Comparison of ENCODE assay signal across 28 cellular contexts in genomic region chr12:54641554-54641953, GRCh38. TPM values are rescaled to one million over a fixed set of nuclear protein-coding genes. Genes with fewer than 3 reads are reported as not detected.
"Had no signal": no experiment of that assay in that cellular context is flagged by ENCODE, and none has a peak within 500 bp of the region (broad histone marks: within the 10 kb centered on the region; RNA-seq: fewer than 3 reads in every experiment).

No MANE protein-coding gene starts in this region.

- H3K36me3 ChIP-seq: brain microvascular endothelial cell, heart right ventricle, lower lobe of right lung, tibial artery, WERI-Rb-1 had no signal

- H3K4me1 ChIP-seq: heart right ventricle, lower lobe of right lung, parathyroid adenoma, tibial artery had no signal

- H3K27me3 ChIP-seq: brain microvascular endothelial cell had no signal

- H3K4me3 ChIP-seq: heart right ventricle, lower lobe of right lung, mucosa of descending colon, tibial artery had no signal

- DNase-seq: activated CD4-positive, alpha-beta T cell treated with anti-CD3 and anti-CD28 coated beads, Interleukin-2, amount 50 U/mL, for 4 hours; activated CD8-positive, alpha-beta memory T cell treated with anti-CD3 and anti-CD28 coated beads for 24 hours; activated CD8-positive, alpha-beta memory T cell treated with anti-CD3 and anti-CD28 coated beads, Interleukin-2, amount 50 U/mL, for 4 hours; activated T-cell treated with anti-CD3 and anti-CD28 coated beads, Interleukin-2, amount 50 U/mL, for 24 hours; aorta; brain microvascular endothelial cell; caudate nucleus; effector CD4-positive, alpha-beta T cell; heart right ventricle; lower lobe of right lung; mesendoderm; mucosa of descending colon; nephron progenitor cell; nucleus accumbens; right cardiac atrium; stimulated activated CD4-positive, alpha-beta T cell treated with anti-CD3 and anti-CD28 coated beads, Interleukin-4, amount 100 ng/mL, for 24 hours; substantia nigra; tibial artery; WERI-Rb-1 had no signal

- FAIRE-seq: endometrium, keratinocyte had no signal

- H3K27ac ChIP-seq: brain microvascular endothelial cell, heart right ventricle, lower lobe of right lung, parathyroid adenoma, tibial artery, WERI-Rb-1 had no signal

- ATAC-seq: activated naive CD4-positive, alpha-beta T cell treated with anti-CD3 and anti-CD28 coated beads, Interleukin-2, amount 50 U/mL, for 72 hours; activated T-helper 17 cell treated with anti-CD3 and anti-CD28 coated beads, Interleukin-2, amount 50 U/mL, for 72 hours; heart right ventricle; lower lobe of right lung; mucosa of descending colon; right cardiac atrium had no signal

- H3K79me2 ChIP-seq: parathyroid adenoma had no signal

- H3K9me3 ChIP-seq: lower lobe of right lung, mucosa of descending colon, tibial artery had no signal

RNA-seq across cellular contexts. Expression of gene DCD, which starts 6.6 kb away (rescaled TPM):
- total RNA-seq: activated naive CD4-positive, alpha-beta T cell treated with anti-CD3 and anti-CD28 coated beads, Interleukin-2, amount 50 U/mL, for 72 hours; activated T-helper 17 cell treated with anti-CD3 and anti-CD28 coated beads, Interleukin-2, amount 50 U/mL, for 72 hours; aorta; epithelial cell of proximal tubule; fibroblast of villous mesenchyme; heart right ventricle; lower lobe of right lung; mucosa of descending colon; pulmonary artery endothelial cell; right cardiac atrium; ureter had no signal

RNA-seq across cellular contexts. Expression of gene LACRT, which starts 6.9 kb away (rescaled TPM):
- total RNA-seq: activated naive CD4-positive, alpha-beta T cell treated with anti-CD3 and anti-CD28 coated beads, Interleukin-2, amount 50 U/mL, for 72 hours; activated T-helper 17 cell treated with anti-CD3 and anti-CD28 coated beads, Interleukin-2, amount 50 U/mL, for 72 hours; aorta; epithelial cell of proximal tubule; fibroblast of villous mesenchyme; heart right ventricle; lower lobe of right lung; mucosa of descending colon; pulmonary artery endothelial cell; right cardiac atrium; ureter had no signal

RNA-seq across cellular contexts. Expression of gene PPP1R1A, which starts 53.1 kb away (rescaled TPM):
- total RNA-seq: activated naive CD4-positive, alpha-beta T cell treated with anti-CD3 and anti-CD28 coated beads, Interleukin-2, amount 50 U/mL, for 72 hours; activated T-helper 17 cell treated with anti-CD3 and anti-CD28 coated beads, Interleukin-2, amount 50 U/mL, for 72 hours; fibroblast of villous mesenchyme; lower lobe of right lung; pulmonary artery endothelial cell had no signal
